Comparison of ENCODE assay signal across 27 cellular contexts in genomic region chr10:12031404-12031803, GRCh38.
"Had no signal": no experiment of that assay in that cellular context is flagged by ENCODE, and none has a peak within 500 bp of the region (broad histone marks: within the 10 kb centered on the region; RNA-seq: fewer than 3 reads in every experiment).

No MANE protein-coding gene starts in this region.

- H3K9me3 ChIP-seq: left lung, lower lobe of right lung, mucosa of descending colon, ovary, prostate gland, tibial nerve, upper lobe of left lung, vagina had no signal

- FAIRE-seq: islet of Langerhans, kidney had no signal

- H3K4me1 ChIP-seq: left lung, lower lobe of right lung, prostate gland, vagina had no signal

- DNase-seq: hypothalamus; immature natural killer cell; kidney; left colon; left lung; lower lobe of right lung; midbrain; mucosa of descending colon; naive thymus-derived CD4-positive, alpha-beta T cell; ovary; retina; right cardiac atrium; stimulated activated CD4-positive, alpha-beta T cell treated with anti-CD3 and anti-CD28 coated beads, Interleukin-1b, Interleukin-23, amount 100 ng/mL, for 48 hours; stimulated activated CD4-positive, alpha-beta T cell treated with anti-CD3 and anti-CD28 coated beads, Interleukin-2, amount 100 ng/mL, for 48 hours; stimulated activated CD4-positive, alpha-beta T cell treated with anti-CD3 and anti-CD28 coated beads, Interleukin-4, amount 100 ng/mL, for 4 hours; stimulated activated CD8-positive, alpha-beta memory T cell treated with anti-CD3 and anti-CD28 coated beads, Interleukin-4, amount 100 ng/mL, for 48 hours; stimulated activated naive CD4-positive, alpha-beta T cell treated with Interleukin-2 at 50 U/mL for 16 hours; stimulated activated naive CD8-positive, alpha-beta T cell treated with anti-CD3 and anti-CD28 coated beads, Interleukin-15, amount 100 ng/mL, for 72 hours; substantia nigra; upper lobe of left lung had no signal

- H3K4me2 ChIP-seq: smooth muscle cell had no signal

- H3K4me3 Mint-ChIP-seq: immature natural killer cell; naive thymus-derived CD4-positive, alpha-beta T cell; natural killer cell treated with Interleukin-12 subunit alpha and Interleukin-12 subunit beta and Interleukin-15 and Interleukin-18, amount 100 ng/mL, for 72 hours; stimulated activated memory B cell treated with anti-CD40 and anti-IgM and Interleukin-4, amounts not matched to agents 10 μg/mL and 1 μg/mL and 100 μg/mL, for 72 hours; stimulated activated naive CD8-positive, alpha-beta T cell treated with anti-CD3 and anti-CD28 coated beads, Interleukin-15, amount 100 ng/mL, for 72 hours had no signal

- H3K27ac ChIP-seq: left lung, lower lobe of right lung, ovary, prostate gland, tibial nerve, upper lobe of left lung, vagina had no signal

- H3K4me3 ChIP-seq: left lung, lower lobe of right lung, mucosa of descending colon, ovary, prostate gland, smooth muscle cell, tibial nerve, upper lobe of left lung, vagina had no signal

- H3K27me3 ChIP-seq: left lung, ovary, tibial nerve, upper lobe of left lung, vagina had no signal

- H3K27me3 Mint-ChIP-seq: naive thymus-derived CD4-positive, alpha-beta T cell; natural killer cell treated with Interleukin-12 subunit alpha and Interleukin-12 subunit beta and Interleukin-15 and Interleukin-18, amount 100 ng/mL, for 72 hours; stimulated activated memory B cell treated with anti-CD40 and anti-IgM and Interleukin-4, amounts not matched to agents 10 μg/mL and 1 μg/mL and 100 μg/mL, for 72 hours; stimulated activated naive CD8-positive, alpha-beta T cell treated with anti-CD3 and anti-CD28 coated beads, Interleukin-15, amount 100 ng/mL, for 72 hours had no signal

- ATAC-seq: left colon; left lung; lower lobe of right lung; mucosa of descending colon; naive thymus-derived CD4-positive, alpha-beta T cell; natural killer cell treated with Interleukin-12 subunit alpha and Interleukin-12 subunit beta and Interleukin-15 and Interleukin-18, amount 100 ng/mL, for 72 hours; right cardiac atrium; stimulated activated memory B cell treated with anti-CD40 and anti-IgM and Interleukin-4, amounts not matched to agents 10 μg/mL and 1 μg/mL and 100 μg/mL, for 72 hours; stimulated activated naive CD8-positive, alpha-beta T cell treated with anti-CD3 and anti-CD28 coated beads, Interleukin-15, amount 100 ng/mL, for 72 hours had no signal

- H3K36me3 ChIP-seq: ovary had no signal

- H3K27ac Mint-ChIP-seq: natural killer cell treated with Interleukin-12 subunit alpha and Interleukin-12 subunit beta and Interleukin-15 and Interleukin-18, amount 100 ng/mL, for 72 hours; stimulated activated memory B cell treated with anti-CD40 and anti-IgM and Interleukin-4, amounts not matched to agents 10 μg/mL and 1 μg/mL and 100 μg/mL, for 72 hours; stimulated activated naive CD8-positive, alpha-beta T cell treated with anti-CD3 and anti-CD28 coated beads, Interleukin-15, amount 100 ng/mL, for 72 hours had no signal
